Comparison of ENCODE assay signal across 1 cellular context in genomic region chr3:101519685-101520365, GRCh38.
A peak's percentile ranks its signal among the peaks of the same experiment; 100 is the strongest.
TF ChIP-seq lines count a peak whose summit lies in the region.

No MANE protein-coding gene starts in this region.

TF ChIP-seq in HepG2, 621 proteins besides CTCF, POLR2A, EP300 and RAD21 (continued from another document):
- TF ChIP-seq ATRX (CRISPR knock-in tag; IDR thresholded peaks at IDR 0.05; ENCODE audit: borderline replicate concordance) (no peak), KDM1A (CRISPR knock-in tag; IDR thresholded peaks at IDR 0.05) (no peak), FUBP1 (CRISPR knock-in tag; IDR thresholded peaks at IDR 0.05; ENCODE audit: borderline replicate concordance) (no peak), GMEB1 (CRISPR knock-in tag; IDR thresholded peaks at IDR 0.05; ENCODE audit: borderline replicate concordance) (no peak), ZEB1 (IDR thresholded peaks at IDR 0.05; ENCODE audit: insufficient replicate concordance, low read depth) (no peak), MLXIP (CRISPR knock-in tag; IDR thresholded peaks at IDR 0.05; ENCODE audit: borderline replicate concordance) (no peak), ZNF362 (CRISPR knock-in tag; IDR thresholded peaks at IDR 0.05; ENCODE audit: borderline replicate concordance) (peak; percentile 83; the same call in 1 of the 2 replicates), ATF6 (CRISPR knock-in tag; conservative IDR thresholded peaks at IDR 0.05) (no peak), ZNF317 (CRISPR knock-in tag; IDR thresholded peaks at IDR 0.05) (no peak), GATAD1 (CRISPR knock-in tag; IDR thresholded peaks at IDR 0.05) (0 out of 2 replicates have a peak, but pooled peaks have one; percentile 10), ZFP41 (CRISPR knock-in tag; IDR thresholded peaks at IDR 0.05; ENCODE audit: borderline replicate concordance) (no peak), NCOA5 (CRISPR knock-in tag; IDR thresholded peaks at IDR 0.05) (no peak), PRMT3 (CRISPR knock-in tag; IDR thresholded peaks at IDR 0.05; ENCODE audit: borderline replicate concordance, low read depth) (no peak), HHEX (CRISPR knock-in tag; IDR thresholded peaks at IDR 0.05) (no peak), RXRB (CRISPR knock-in tag; IDR thresholded peaks at IDR 0.05; ENCODE audit: borderline replicate concordance) (peak; percentile 43; the same call in 1 of the 2 replicates), TBL1XR1 (IDR thresholded peaks at IDR 0.05; ENCODE audit: borderline replicate concordance, low read length, partially characterized antibody) (no peak), ADNP (CRISPR knock-in tag; IDR thresholded peaks at IDR 0.05) (no peak), KDM5A (IDR thresholded peaks at IDR 0.05; ENCODE audit: borderline replicate concordance, low read length) (no peak)
